16 cellular contexts compared by ENCODE assay signal in genomic region chr3:48047841-48048456, GRCh38. TPM values are rescaled to one million over a fixed set of nuclear protein-coding genes. Genes with fewer than 3 reads are reported as not detected.
A peak's percentile ranks its signal among the peaks of the same experiment; 100 is the strongest.
DNase-seq lines count a peak whose midpoint lies in the region; ATAC-seq and TF ChIP-seq lines count a peak whose summit lies in the region.
"Had no signal": no experiment of that assay in that cellular context is flagged by ENCODE, and none has a peak within 500 bp of the region (broad histone marks: within the 10 kb centered on the region; RNA-seq: fewer than 3 reads in every experiment).

No MANE protein-coding gene starts in this region.

- no peak for TF ChIP-seq CTCF in SK-N-SH (IDR thresholded peaks at IDR 0.05)
- no peak for TF ChIP-seq CTCF in NB4 (IDR thresholded peaks at IDR 0.05; ENCODE audit: low read depth, low read length)
- no peak for TF ChIP-seq CTCF in chondrocyte (IDR thresholded peaks at IDR 0.05)
- no peak for TF ChIP-seq CTCF in nephron progenitor cell (IDR thresholded peaks at IDR 0.05)
- no peak for TF ChIP-seq CTCF in lower leg skin (IDR thresholded peaks at IDR 0.05)

- peaks cover 100% of the 10 kb centered on the region for H3K79me2 ChIP-seq in SK-N-SH (ENCODE audit: insufficient read depth)

- H3K4me1 Mint-ChIP-seq in chondrocyte (ENCODE audit: low read depth) (peaks cover 34% of the 10 kb centered on the region), nephron progenitor cell (peaks cover 20% of the 10 kb centered on the region)

- H3K36me3 ChIP-seq in SK-N-SH (replicated peaks in 1 of 2; ENCODE audit: control insufficient read depth in 1 of 2, insufficient read depth in 2 of 2, low read length in 1 of 2), result peaks cover 3 to 38% of the 10 kb centered on the region in 2 experiments

- H3K27ac ChIP-seq in SK-N-SH (ENCODE audit: low read depth in 2 of 2, low read length in 1 of 2), result peak overlapping the region in 1 of 2 experiments; percentile 25; a peak in 1 of 4 replicates
- H3K27ac ChIP-seq: body of pancreas had no signal

- no peaks in the 10 kb centered on the region; a peak in 1 of 4 replicates for H3K4me1 ChIP-seq in SK-N-SH (ENCODE audit: control insufficient read depth in 1 of 2, insufficient read depth in 2 of 2, low read depth in 1 of 2, low read length in 1 of 2)
- H3K4me1 ChIP-seq: body of pancreas had no signal

- peaks cover 92% of the 10 kb centered on the region for H4K20me1 ChIP-seq in SK-N-SH (ENCODE audit: insufficient read depth)

- CTCF ChIA-PET in SK-N-SH (lab: Yijun Ruan, JAX), result no interaction called here

- no peak for TF ChIP-seq RAD21 in SK-N-SH (IDR thresholded peaks at IDR 0.05; ENCODE audit: low read length)

- H3K4me3 ChIP-seq in SK-N-SH (ENCODE audit: low read depth in 2 of 2, low read length in 1 of 2) (no peak overlapping the region), NB4 (ENCODE audit: low read depth, low read length) (no peak overlapping the region), lower leg skin (ENCODE audit: low read depth, poor library complexity, severe bottlenecking) (no peak overlapping the region)
- H3K4me3 ChIP-seq: body of pancreas had no signal

- H3F3A ChIP-seq in SK-N-SH (replicated peaks; ENCODE audit: insufficient read depth), result peaks cover 8% of the 10 kb centered on the region

- intact Hi-C loops in lower leg skin (cut with DNase I; ENCODE audit: low total_unique reads), result no loop called here

- no peak for DNase-seq in SK-N-SH
- peak; percentile 26 for DNase-seq in NB4 (ENCODE audit: low read depth)
- no peak for DNase-seq in chondrocyte (ENCODE audit: low spot score)
- DNase-seq in nephron progenitor cell, result no peak
- no peak for DNase-seq in lower leg skin (ENCODE audit: low spot score in 2 of 2)
- DNase-seq in OCI-M2 (lab: John Stamatoyannopoulos, UW; ENCODE audit: unreplicated experiment), result no peak
- DNase-seq: activated CD8-positive, alpha-beta memory T cell treated with anti-CD3 and anti-CD28 coated beads, Interleukin-2, amount 50 U/mL, for 48 hours; activated naive CD4-positive, alpha-beta T cell; body of pancreas; effector CD8-positive, alpha-beta T cell; GDM1; KG1; NCI-H187 treated with DMSO at 0.1 percent for 48 hours had no signal

- H3K9me3 ChIP-seq in SK-N-SH, result no peaks in the 10 kb centered on the region
- H3K9me3 ChIP-seq: body of pancreas had no signal

- H3K36me3 Mint-ChIP-seq in chondrocyte (ENCODE audit: low read depth), result peaks cover 13% of the 10 kb centered on the region
- H3K36me3 Mint-ChIP-seq in nephron progenitor cell (ENCODE audit: low read depth), result peaks cover 73% of the 10 kb centered on the region

- H2AFZ ChIP-seq in SK-N-SH (ENCODE audit: low read depth), result no peak overlapping the region

- H3K9ac ChIP-seq in SK-N-SH, result no peak overlapping the region

- POLR2A ChIA-PET in SK-N-SH (lab: Yijun Ruan, JAX), result no interaction called here

- peak; percentile 73 for ATAC-seq in SK-N-SH treated with all-trans-retinoic acid at 6 μM for 48 hours
- no peak for ATAC-seq in GM21619 (IDR thresholded peaks at IDR 0.05; ENCODE audit: unreplicated experiment)
- ATAC-seq: body of pancreas had no signal

- H3K27me3 ChIP-seq in SK-N-SH (ENCODE audit: insufficient read depth), result no peaks in the 10 kb centered on the region
- H3K27me3 ChIP-seq: body of pancreas had no signal

- H3K27me3 Mint-ChIP-seq in chondrocyte (ENCODE audit: low read depth), result no peaks in the 10 kb centered on the region
- H3K27me3 Mint-ChIP-seq in nephron progenitor cell (ENCODE audit: low read depth, poor library complexity), result no peaks in the 10 kb centered on the region

- no peak overlapping the region for H3K4me2 ChIP-seq in SK-N-SH

- TF ChIP-seq EP300 in SK-N-SH (IDR thresholded peaks at IDR 0.05; ENCODE audit: borderline replicate concordance in 1 of 2, low read depth in 1 of 2, low read length in 1 of 2), result no peak

- TF ChIP-seq POLR2A in NB4 (IDR thresholded peaks at IDR 0.05; ENCODE audit: extremely low read depth, insufficient read length), result no peak
- no peak for TF ChIP-seq POLR2A in lower leg skin (IDR thresholded peaks at IDR 0.05)

- H3K4me3 Mint-ChIP-seq in chondrocyte (ENCODE audit: unreplicated experiment) (no peak overlapping the region), nephron progenitor cell (no peak overlapping the region)
- H3K4me3 Mint-ChIP-seq: T-helper 2 cell treated with Interferon-gamma antibody and Interleukin-4, amounts not matched to agents 5 μg/mL and 100 μg/mL, for 36 hours had no signal

- no peaks in the 10 kb centered on the region for H3K9me3 Mint-ChIP-seq in chondrocyte (ENCODE audit: low read depth)
- H3K9me3 Mint-ChIP-seq in nephron progenitor cell, result peaks cover 4% of the 10 kb centered on the region
- H3K9me3 Mint-ChIP-seq: T-helper 2 cell treated with Interferon-gamma antibody and Interleukin-4, amounts not matched to agents 5 μg/mL and 100 μg/mL, for 36 hours had no signal

- H3K27ac Mint-ChIP-seq in chondrocyte (ENCODE audit: unreplicated experiment) (peak overlapping the region; percentile 46), nephron progenitor cell (peak overlapping the region; percentile 15)
- H3K27ac Mint-ChIP-seq: T-helper 2 cell treated with Interferon-gamma antibody and Interleukin-4, amounts not matched to agents 5 μg/mL and 100 μg/mL, for 36 hours had no signal

- H3K9me2 ChIP-seq in SK-N-SH, result no peaks in the 10 kb centered on the region

TF ChIP-seq in SK-N-SH treated with all-trans-retinoic acid at 6 μM for 48 hours, 23 proteins besides CTCF, POLR2A, EP300 and RAD21:
- TF ChIP-seq TOX (CRISPR knock-in tag; IDR thresholded peaks at IDR 0.05; ENCODE audit: borderline replicate concordance) (no peak), PPARA (CRISPR knock-in tag; IDR thresholded peaks at IDR 0.05; ENCODE audit: borderline replicate concordance) (no peak), POU6F1 (CRISPR knock-in tag; IDR thresholded peaks at IDR 0.05; ENCODE audit: borderline replicate concordance, low read depth) (no peak)

TF ChIP-seq in SK-N-SH, 30 proteins besides CTCF, POLR2A, EP300 and RAD21:
- no peak for TF ChIP-seq TCF12 (IDR thresholded peaks at IDR 0.05)
- TF ChIP-seq USF1 (IDR thresholded peaks at IDR 0.05; ENCODE audit: borderline replicate concordance, low read depth), result no peak

RNA-seq across cellular contexts. Expression of gene MAP4, which starts 31.7 kb away (rescaled TPM):
- 111 and 121 TPM in 2 replicates for polyA plus RNA-seq in SK-N-SH (2012; rRNA removed)
- polyA plus RNA-seq in SK-N-SH (2012; cell fraction: cytosol; rRNA removed), result 68.5 and 83.2 TPM in 2 replicates
- polyA plus RNA-seq in SK-N-SH (2012; cell fraction: nucleus; rRNA removed), result 164 and 278 TPM in 2 replicates
- 376 to 414 TPM (median 401 TPM) in 3 replicates for total RNA-seq in chondrocyte
- 100 to 1,000 TPM; 102 to 161 (median 126) TPM for total RNA-seq in lower leg skin
